ENCODE assay signal across 8 cellular contexts in the genomic region with DNA sequence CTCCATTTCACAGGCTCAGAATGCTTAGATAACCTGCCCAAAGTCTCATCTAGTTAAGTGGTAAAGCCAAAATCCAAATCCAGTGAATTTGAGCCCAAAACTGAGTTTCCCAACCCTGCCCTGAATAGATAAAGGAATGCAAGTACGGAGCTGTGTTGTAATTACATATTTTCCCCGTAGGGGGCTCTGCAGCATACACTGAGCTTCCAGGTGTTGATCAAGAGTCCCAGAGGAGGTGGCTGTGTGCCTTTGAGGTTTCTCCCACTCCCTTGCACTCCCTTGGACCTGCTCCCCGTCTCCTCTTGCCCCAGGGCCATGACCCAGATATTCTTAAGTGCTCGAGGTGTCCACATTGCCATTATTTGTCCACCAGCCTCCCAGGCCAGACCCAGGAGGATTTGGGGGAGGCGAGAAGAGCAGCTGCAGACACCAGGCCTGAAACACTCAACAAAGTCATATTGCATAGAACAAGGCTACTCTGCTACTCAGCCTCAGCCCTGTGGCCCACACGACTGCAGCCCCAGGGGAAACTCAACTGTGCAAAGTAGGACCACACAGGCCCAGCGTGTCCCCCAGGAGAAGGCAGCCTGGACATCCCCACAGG. TPM values are rescaled to one million over a fixed set of nuclear protein-coding genes. Genes with fewer than 3 reads are reported as not detected.
DNase-seq lines count a peak whose midpoint lies in the region; ATAC-seq lines count a peak whose summit lies in the region.

No MANE protein-coding gene starts in this region.

- CTCF ChIA-PET in activated CD4-positive, alpha-beta memory T cell treated with anti-CD3 and anti-CD28 coated beads for 36 hours (lab: Charles Lee): interaction anchor here (0.7 to 10.4 kb wide), 39 partner anchors 9 to 320 kb away, joined by 3 to 154 read pairs (median 6); partner anchors contain the start of genes ARHGAP30, ITLN1, ITLN2 and LY9

- DNase-seq in SIG-M5 treated with dmso at 0.1 percent for 504 hours (lab: John Stamatoyannopoulos, UW; ENCODE audit: unreplicated experiment): peak; percentile 60
- no peak for DNase-seq in SIG-M5 (lab: John Stamatoyannopoulos, UW)
- peak; percentile 22 for DNase-seq in NCI-H2029 (lab: John Stamatoyannopoulos, UW)
- DNase-seq in activated CD4-positive, alpha-beta memory T cell treated with anti-CD3 and anti-CD28 coated beads for 36 hours: peak; percentile 58
- peak; percentile 30 for DNase-seq in iPS DF 4.7 (ENCODE audit: extremely low read depth, low spot score)
- peak; percentile 16 for DNase-seq in stimulated activated naive CD4-positive, alpha-beta T cell treated with Interleukin-2 at 50 U/mL for 16 hours (lab: John Stamatoyannopoulos, UW)
- DNase-seq in sciatic nerve (ENCODE audit: low spot score): no peak

- H3K4me1 Mint-ChIP-seq in activated CD4-positive, alpha-beta memory T cell treated with anti-CD3 and anti-CD28 coated beads for 36 hours (ENCODE audit: low read depth): peaks cover 38% of the 10 kb centered on the region

- H3K36me3 Mint-ChIP-seq in activated CD4-positive, alpha-beta memory T cell treated with anti-CD3 and anti-CD28 coated beads for 36 hours: no peaks in the 10 kb centered on the region

- ATAC-seq in sciatic nerve: no peak
- ATAC-seq in GM21825 (IDR thresholded peaks at IDR 0.05; ENCODE audit: unreplicated experiment): no peak

- no peaks in the 10 kb centered on the region for H3K27me3 Mint-ChIP-seq in activated CD4-positive, alpha-beta memory T cell treated with anti-CD3 and anti-CD28 coated beads for 36 hours

- H3K9me3 Mint-ChIP-seq in activated CD4-positive, alpha-beta memory T cell treated with anti-CD3 and anti-CD28 coated beads for 36 hours: no peaks in the 10 kb centered on the region

- H3K4me3 Mint-ChIP-seq in activated CD4-positive, alpha-beta memory T cell treated with anti-CD3 and anti-CD28 coated beads for 36 hours: no peak overlapping the region

- POLR2A ChIA-PET in activated CD4-positive, alpha-beta memory T cell treated with anti-CD3 and anti-CD28 coated beads for 36 hours (lab: Charles Lee): no interaction called here

- intact Hi-C loops in activated CD4-positive, alpha-beta memory T cell treated with anti-CD3 and anti-CD28 coated beads for 36 hours (cut with micrococcal nuclease): loop anchor here (1.0 to 5.0 kb wide), 4 partner anchors 35 to 177 kb away; partner anchors contain the start of gene ITLN2
- intact Hi-C loops in sciatic nerve (cut with DNase I): no loop called here

- H3K27ac Mint-ChIP-seq in activated CD4-positive, alpha-beta memory T cell treated with anti-CD3 and anti-CD28 coated beads for 36 hours: no peak overlapping the region

RNA-seq across cellular contexts. Expression of gene LY9, which starts 18.4 kb away (rescaled TPM):
- total RNA-seq in activated CD4-positive, alpha-beta memory T cell treated with anti-CD3 and anti-CD28 coated beads for 36 hours: 1 to 10 TPM; 4.8 to 4.9 TPM
- 1.2 TPM for total RNA-seq in sciatic nerve

RNA-seq across cellular contexts. Expression of gene SLAMF7, which starts 38.5 kb away (rescaled TPM):
- 10 to 100 TPM; 11.4 to 15.9 TPM for total RNA-seq in activated CD4-positive, alpha-beta memory T cell treated with anti-CD3 and anti-CD28 coated beads for 36 hours
- 1.6 TPM for total RNA-seq in sciatic nerve

Comparison
In these comparisons a context has a peak if more than half of its experiments do, and no peak if none do; other contexts are left out.
1. DNase-seq: peak in SIG-M5 treated with dmso at 0.1 percent for 504 hours (single experiment), NCI-H2029 (single experiment), activated CD4-positive, alpha-beta memory T cell treated with anti-CD3 and anti-CD28 coated beads for 36 hours (single experiment), iPS DF 4.7 (single experiment) and stimulated activated naive CD4-positive, alpha-beta T cell treated with Interleukin-2 at 50 U/mL for 16 hours (single experiment); none in SIG-M5 (single experiment) and sciatic nerve (single experiment).